Comparison of ENCODE assay signal across 8 cellular contexts in genomic region chr13:95301135-95301946, GRCh38. TPM values are rescaled to one million over a fixed set of nuclear protein-coding genes. Genes with fewer than 3 reads are reported as not detected.
DNase-seq lines count a peak whose midpoint lies in the region; ATAC-seq and TF ChIP-seq lines count a peak whose summit lies in the region.

TSS of gene ABCC4 (minus strand) at chr13:95301451. CDS start at chr13:95301314, 137 bp downstream.

- DNase-seq in AG10803 (ENCODE audit: low read depth) (peak; percentile 72), NCI-H524 treated with DMSO at 0.1 percent for 48 hours (lab: John Stamatoyannopoulos, UW) (peak; percentile 44), ecto neural progenitor cell (ENCODE audit: low spot score) (peak; percentile 83), lower lobe of right lung (peak; percentile 80)
- DNase-seq in activated CD4-positive, alpha-beta T cell treated with anti-CD3 and anti-CD28 coated beads, Interleukin-2, amount 10 ng/mL, durations not matched to agents 7 days and 5 days: peak; percentile 53
- DNase-seq in stimulated activated CD8-positive, alpha-beta memory T cell treated with anti-CD3 and anti-CD28 coated beads, Interleukin-12 subunit alpha, Interleukin-12 subunit beta, amount 100 ng/mL, for 1 hour (ENCODE audit: low read depth): peak; percentile 11

- H3K4me1 Mint-ChIP-seq in activated CD4-positive, alpha-beta T cell treated with anti-CD3 and anti-CD28 coated beads, Interleukin-2, amount 10 ng/mL, durations not matched to agents 7 days and 5 days: peaks cover 30% of the 10 kb centered on the region

- TF ChIP-seq CTCF in AG10803 (conservative IDR thresholded peaks at IDR 0.05; ENCODE audit: low read length) (no peak), lower lobe of right lung (IDR thresholded peaks at IDR 0.05) (no peak)

- POLR2A ChIA-PET in activated CD4-positive, alpha-beta T cell treated with anti-CD3 and anti-CD28 coated beads, Interleukin-2, amount 10 ng/mL, durations not matched to agents 7 days and 5 days (lab: Charles Lee): no interaction called here

- H3K4me3 ChIP-seq in AG10803 (ENCODE audit: low read length): peak within 1 kb of the TSS; percentile 79
- peak within 1 kb of the TSS; percentile 91 for H3K4me3 ChIP-seq in lower lobe of right lung

- no peaks in the 10 kb centered on the region for H3K36me3 Mint-ChIP-seq in activated CD4-positive, alpha-beta T cell treated with anti-CD3 and anti-CD28 coated beads, Interleukin-2, amount 10 ng/mL, durations not matched to agents 7 days and 5 days (ENCODE audit: low read depth)

- no peaks in the 10 kb centered on the region for H3K9me3 ChIP-seq in lower lobe of right lung

- no peaks in the 10 kb centered on the region for H3K36me3 ChIP-seq in lower lobe of right lung

- peaks cover 12% of the 10 kb centered on the region for H3K27me3 Mint-ChIP-seq in activated CD4-positive, alpha-beta T cell treated with anti-CD3 and anti-CD28 coated beads, Interleukin-2, amount 10 ng/mL, durations not matched to agents 7 days and 5 days

- peaks cover 47% of the 10 kb centered on the region for H3K4me1 ChIP-seq in lower lobe of right lung

- CTCF ChIA-PET in activated CD4-positive, alpha-beta T cell treated with anti-CD3 and anti-CD28 coated beads, Interleukin-2, amount 10 ng/mL, durations not matched to agents 7 days and 5 days (lab: Charles Lee): interaction anchor here (0.6 to 2.4 kb wide), 3 partner anchors 14 to 112 kb away, joined by 3 to 6 read pairs (median 3); no protein-coding TSS in a partner anchor

- ATAC-seq in GM18909 (IDR thresholded peaks at IDR 0.05; ENCODE audit: poor library complexity, unreplicated experiment) (peak; percentile 86), HG03108 (IDR thresholded peaks at IDR 0.05; ENCODE audit: unreplicated experiment) (peak; percentile 86), lower lobe of right lung (peak; percentile 88 to 90)

- H3K27ac Mint-ChIP-seq in activated CD4-positive, alpha-beta T cell treated with anti-CD3 and anti-CD28 coated beads, Interleukin-2, amount 10 ng/mL, durations not matched to agents 7 days and 5 days: peak within 1 kb of the TSS; percentile 57

- intact Hi-C loops in lower lobe of right lung (cut with DNase I): no loop called here

- no peaks in the 10 kb centered on the region for H3K27me3 ChIP-seq in lower lobe of right lung (ENCODE audit: low read depth)

- H3K9me3 Mint-ChIP-seq in activated CD4-positive, alpha-beta T cell treated with anti-CD3 and anti-CD28 coated beads, Interleukin-2, amount 10 ng/mL, durations not matched to agents 7 days and 5 days: no peaks in the 10 kb centered on the region

- H3K4me3 Mint-ChIP-seq in activated CD4-positive, alpha-beta T cell treated with anti-CD3 and anti-CD28 coated beads, Interleukin-2, amount 10 ng/mL, durations not matched to agents 7 days and 5 days: peak within 1 kb of the TSS; percentile 76

- peak within 1 kb of the TSS; percentile 87 for H3K27ac ChIP-seq in lower lobe of right lung

RNA-seq across cellular contexts. Expression of gene ABCC4, which starts in this region (rescaled TPM):
- total RNA-seq in activated CD4-positive, alpha-beta T cell treated with anti-CD3 and anti-CD28 coated beads, Interleukin-2, amount 10 ng/mL, durations not matched to agents 7 days and 5 days: 1 to 10 TPM; 4.8 to 7.0 TPM
- total RNA-seq in lower lobe of right lung: 32.2 TPM

Comparison
In these comparisons a context has a peak if more than half of its experiments do, and no peak if none do; other contexts are left out.
1. Peak in every context shown above with its lines: DNase-seq, ATAC-seq, H3K4me3 ChIP-seq and H3K27ac ChIP-seq.
2. DNase-seq: peak in every context shown above with its lines; median percentile 83 in ecto neural progenitor cell; 80 in lower lobe of right lung; 72 in AG10803; 53 in activated CD4-positive, alpha-beta T cell treated with anti-CD3 and anti-CD28 coated beads, Interleukin-2, amount 10 ng/mL, durations not matched to agents 7 days and 5 days; 44 in NCI-H524 treated with DMSO at 0.1 percent for 48 hours; 11 in stimulated activated CD8-positive, alpha-beta memory T cell treated with anti-CD3 and anti-CD28 coated beads, Interleukin-12 subunit alpha, Interleukin-12 subunit beta, amount 100 ng/mL, for 1 hour.